ENCODE assay signal across 12 cellular contexts in genomic region chr10:58577394-58577793, GRCh38.
A peak's percentile ranks its signal among the peaks of the same experiment; 100 is the strongest.
DNase-seq lines count a peak whose midpoint lies in the region; ATAC-seq and TF ChIP-seq lines count a peak whose summit lies in the region.
"Had no signal": no experiment of that assay in that cellular context is flagged by ENCODE, and none has a peak within 500 bp of the region (broad histone marks: within the 10 kb centered on the region; RNA-seq: fewer than 3 reads in every experiment).

No MANE protein-coding gene starts in this region.

- intact Hi-C loops in Right ventricle myocardium superior (cut with DNase I) = no loop called here
- intact Hi-C loops in lower leg skin (cut with DNase I; ENCODE audit: low total_unique reads) = no loop called here

- H3K27me3 ChIP-seq in right atrium auricular region (no peaks in the 10 kb centered on the region), muscle layer of duodenum (ENCODE audit: low read depth, low read length) (no peaks in the 10 kb centered on the region)
- H3K27me3 ChIP-seq: BE2C had no signal

- peaks cover 0 to 43% of the 10 kb centered on the region in 2 donors for H3K4me1 ChIP-seq in right atrium auricular region
- H3K4me1 ChIP-seq in muscle layer of duodenum (ENCODE audit: control insufficient read depth in 1 of 2, insufficient read depth in 2 of 2, low read length in 2 of 2) = peaks cover 0 to 4% of the 10 kb centered on the region in 2 donors

- TF ChIP-seq POLR2A in lower leg skin (IDR thresholded peaks at IDR 0.05) = no peak

- ATAC-seq in Right ventricle myocardium superior (ENCODE audit: poor library complexity) (peak; percentile 85), GM19467 (IDR thresholded peaks at IDR 0.05; ENCODE audit: unreplicated experiment) (no peak)

- DNase-seq in Right ventricle myocardium superior (no peak), right atrium auricular region (ENCODE audit: low spot score) (no peak), choroid plexus epithelial cell (ENCODE audit: low read depth) (peak; percentile 88), activated gamma-delta T cell treated with Interleukin-2 at 50 U/mL for 16 hours (no peak), lower leg skin (ENCODE audit: low spot score in 2 of 2) (no peak), A172 (ENCODE audit: low spot score) (no peak)
- DNase-seq: activated B cell treated with CpG ODN at 0.5 μM for 24 hours; activated effector memory CD4-positive, alpha-beta T cell treated with Interleukin-2 at 50 U/mL for 16 hours; BE2C had no signal

- WGBS in lower leg skin, 2 donors = 44 to 59% methylated on average over 1 of the region's 1 CpG

- no peaks in the 10 kb centered on the region for H3K9me3 ChIP-seq in right atrium auricular region
- H3K9me3 ChIP-seq in muscle layer of duodenum (ENCODE audit: control insufficient read depth in 1 of 2, low read length in 2 of 2) = no peaks in the 10 kb centered on the region
- H3K9me3 ChIP-seq: BE2C had no signal

- no peak overlapping the region for H3K4me3 ChIP-seq in right atrium auricular region
- no peak overlapping the region for H3K4me3 ChIP-seq in choroid plexus epithelial cell (ENCODE audit: low read depth, low read length)
- H3K4me3 ChIP-seq in muscle layer of duodenum (ENCODE audit: low read depth in 1 of 2, low read length in 2 of 2) = no peak overlapping the region
- no peak overlapping the region for H3K4me3 ChIP-seq in lower leg skin (ENCODE audit: low read depth, poor library complexity, severe bottlenecking)
- H3K4me3 ChIP-seq: lung had no signal

- TF ChIP-seq CTCF in right atrium auricular region (IDR thresholded peaks at IDR 0.05) = no peak
- TF ChIP-seq CTCF in choroid plexus epithelial cell (conservative IDR thresholded peaks at IDR 0.05; ENCODE audit: low read depth, low read length) = no peak
- no peak for TF ChIP-seq CTCF in lower leg skin (IDR thresholded peaks at IDR 0.05)

- H3K27ac ChIP-seq in right atrium auricular region = peak overlapping the region in 1 of 2 donors; percentile 43
- peak overlapping the region; percentile 30 for H3K27ac ChIP-seq in muscle layer of duodenum (ENCODE audit: low read length)

- H3K36me3 ChIP-seq in right atrium auricular region (no peaks in the 10 kb centered on the region), muscle layer of duodenum (ENCODE audit: control insufficient read depth in 1 of 2, insufficient read depth in 2 of 2, low read length in 2 of 2) (no peaks in the 10 kb centered on the region)
- H3K36me3 ChIP-seq: BE2C had no signal
